22 cellular contexts compared by ENCODE assay signal in genomic region chr2:48715956-48716355, GRCh38. TPM values are rescaled to one million over a fixed set of nuclear protein-coding genes. Genes with fewer than 3 reads are reported as not detected.
DNase-seq lines count a peak whose midpoint lies in the region; ATAC-seq and TF ChIP-seq lines count a peak whose summit lies in the region.
"Had no signal": no experiment of that assay in that cellular context is flagged by ENCODE, and none has a peak within 500 bp of the region (broad histone marks: within the 10 kb centered on the region; RNA-seq: fewer than 3 reads in every experiment).

No MANE protein-coding gene starts in this region.

- H3K27me3 ChIP-seq in A673 (replicated peaks; ENCODE audit: insufficient read depth, low read depth, low read length, poor library complexity): no peaks in the 10 kb centered on the region
- H3K27me3 ChIP-seq in colonic mucosa: no peaks in the 10 kb centered on the region
- H3K27me3 ChIP-seq in right cardiac atrium (ENCODE audit: control insufficient read depth, insufficient read depth): no peaks in the 10 kb centered on the region
- no peaks in the 10 kb centered on the region for H3K27me3 ChIP-seq in HAP-1 (ENCODE audit: low read depth)
- H3K27me3 ChIP-seq: adrenal gland; BLaER1 treated with 17β-estradiol and CSF1 and Interleukin-3, amounts not matched to agents 10 nM and 100 nM; suprapubic skin had no signal

- in situ Hi-C loops in HAP-1 (cut with MboI; ENCODE audit: low sequenced_read_pairs): no loop called here

- CTCF ChIA-PET in A673 (lab: Charles Lee) (no interaction called here), WTC11 (lab: Charles Lee) (interaction anchor here (0.9 to 1.1 kb wide), 2 partner anchors 116 to 127 kb away, joined by 3 read pairs; no protein-coding TSS in a partner anchor)

- H3K4me3 ChIP-seq in A673 (ENCODE audit: low read depth, low read length, poor library complexity, severe bottlenecking) (no peak overlapping the region), colonic mucosa (no peak overlapping the region), right cardiac atrium (ENCODE audit: low read length) (no peak overlapping the region), HAP-1 (no peak overlapping the region)
- H3K4me3 ChIP-seq: A549; adrenal gland; BLaER1 treated with 17β-estradiol and CSF1 and Interleukin-3, amounts not matched to agents 10 nM and 100 nM; suprapubic skin had no signal

- intact Hi-C loops in A673 (cut with micrococcal nuclease; ENCODE audit: unreplicated experiment) (no loop called here), colonic mucosa (cut with DNase I) (no loop called here), right cardiac atrium (cut with DNase I) (no loop called here)

- no peaks in the 10 kb centered on the region for H3K36me3 Mint-ChIP-seq in WTC11

- H3K9me3 ChIP-seq in A673 (ENCODE audit: low read depth, low read length, poor library complexity, severe bottlenecking) (no peaks in the 10 kb centered on the region), colonic mucosa (no peaks in the 10 kb centered on the region), right cardiac atrium (ENCODE audit: control insufficient read depth, low read length) (no peaks in the 10 kb centered on the region), HAP-1 (no peaks in the 10 kb centered on the region; the same call in 1 of the 2 replicates)
- H3K9me3 ChIP-seq: A549; adrenal gland; BLaER1 treated with 17β-estradiol and CSF1 and Interleukin-3, amounts not matched to agents 10 nM and 100 nM; suprapubic skin had no signal

- H3K9ac ChIP-seq in colonic mucosa (ENCODE audit: low read depth in 2 of 2, low read length in 2 of 2): no peak overlapping the region
- H3K9ac ChIP-seq: BLaER1 treated with 17β-estradiol and CSF1 and Interleukin-3, amounts not matched to agents 10 nM and 100 nM had no signal

- H3K36me3 ChIP-seq in A673 (ENCODE audit: insufficient read depth, low read length, poor library complexity, severe bottlenecking) (no peaks in the 10 kb centered on the region), colonic mucosa (no peaks in the 10 kb centered on the region), HAP-1 (replicated peaks) (no peaks in the 10 kb centered on the region)
- H3K36me3 ChIP-seq: adrenal gland; BLaER1 treated with 17β-estradiol and CSF1 and Interleukin-3, amounts not matched to agents 10 nM and 100 nM; suprapubic skin had no signal

- POLR2A ChIA-PET in A673 (lab: Charles Lee; ENCODE audit: low non-redundant PET): interaction anchor here (0.6 kb wide), 1 partner anchor 209 kb away, joined by 4 read pairs; no protein-coding TSS in a partner anchor
- POLR2A ChIA-PET in WTC11 (lab: Charles Lee): interaction anchor here (1.0 kb wide), 1 partner anchor 16 kb away, joined by 3 read pairs; no protein-coding TSS in a partner anchor

- DNase-seq in A673 (ENCODE audit: low spot score) (peak; percentile 59), NCI-H2171 (lab: John Stamatoyannopoulos, UW) (peak; percentile 15), colonic mucosa (no peak), left kidney (ENCODE audit: low read depth, low spot score) (peak; percentile 15), WTC11 (ENCODE audit: low spot score) (no peak), right cardiac atrium (no peak), HAP-1 (ENCODE audit: low spot score in 2 of 2) (no peak)
- DNase-seq: activated CD4-positive, alpha-beta memory T cell treated with anti-CD3 and anti-CD28 coated beads, Interleukin-2, amount 10 ng/mL, durations not matched to agents 7 days and 5 days; activated CD4-positive, CD25-positive, alpha-beta regulatory T cell; activated gamma-delta T cell; activated T-cell treated with anti-CD3 and anti-CD28 coated beads for 4 hours; central memory CD4-positive, alpha-beta T cell; GF-D8; NCI-H2029; NCI-H510A treated with DMSO at 0.1 percent for 48 hours; RPMI8226; T1000 had no signal

- H3K27ac ChIP-seq in A673 (ENCODE audit: low read depth, low read length, poor library complexity, severe bottlenecking) (no peak overlapping the region), colonic mucosa (peak overlapping the region; percentile 30), right cardiac atrium (ENCODE audit: low read length) (no peak overlapping the region)
- H3K27ac ChIP-seq: A549; adrenal gland; BLaER1 treated with 17β-estradiol and CSF1 and Interleukin-3, amounts not matched to agents 10 nM and 100 nM; suprapubic skin had no signal

- no peak overlapping the region for H3K27ac Mint-ChIP-seq in WTC11
- H3K27ac Mint-ChIP-seq: activated CD4-positive, alpha-beta memory T cell treated with anti-CD3 and anti-CD28 coated beads, Interleukin-2, amount 10 ng/mL, durations not matched to agents 7 days and 5 days had no signal

- WGBS in right cardiac atrium: 71% methylated on average over 1 of the region's 1 CpG

- H3K4me1 ChIP-seq in A673 (ENCODE audit: insufficient read depth, low read length, poor library complexity, severe bottlenecking) (peaks cover 35% of the 10 kb centered on the region), colonic mucosa (peaks cover 4% of the 10 kb centered on the region), right cardiac atrium (ENCODE audit: control insufficient read depth, insufficient read depth, low read length) (peaks cover 2% of the 10 kb centered on the region), HAP-1 (no peaks in the 10 kb centered on the region)
- H3K4me1 ChIP-seq: A549, adrenal gland, suprapubic skin had no signal

- TF ChIP-seq CTCF in A673 (conservative IDR thresholded peaks at IDR 0.05; ENCODE audit: low read depth, low read length): no peak
- TF ChIP-seq CTCF in colonic mucosa (IDR thresholded peaks at IDR 0.05): no peak
- no peak for TF ChIP-seq CTCF in WTC11 (IDR thresholded peaks at IDR 0.05)

- no peaks in the 10 kb centered on the region for H3K27me3 Mint-ChIP-seq in WTC11 (ENCODE audit: low read depth)

- H3K4me3 Mint-ChIP-seq in WTC11: no peak overlapping the region
- H3K4me3 Mint-ChIP-seq: activated CD4-positive, alpha-beta memory T cell treated with anti-CD3 and anti-CD28 coated beads, Interleukin-2, amount 10 ng/mL, durations not matched to agents 7 days and 5 days had no signal

- ATAC-seq in WTC11: no peak
- no peak for ATAC-seq in HG02938 (IDR thresholded peaks at IDR 0.05; ENCODE audit: unreplicated experiment)
- no peak for ATAC-seq in right cardiac atrium
- ATAC-seq: A549 had no signal

- H3K9me3 Mint-ChIP-seq in WTC11: no peaks in the 10 kb centered on the region; the same call in 1 of the 2 replicates
- H3K9me3 Mint-ChIP-seq: activated CD4-positive, alpha-beta memory T cell treated with anti-CD3 and anti-CD28 coated beads, Interleukin-2, amount 10 ng/mL, durations not matched to agents 7 days and 5 days had no signal

- peaks cover 27% of the 10 kb centered on the region for H3K4me1 Mint-ChIP-seq in WTC11
- H3K4me1 Mint-ChIP-seq: activated CD4-positive, alpha-beta memory T cell treated with anti-CD3 and anti-CD28 coated beads, Interleukin-2, amount 10 ng/mL, durations not matched to agents 7 days and 5 days had no signal

- no TSS peak for BruUV-seq in A673 (replicated peaks; lab: Mats Ljungman, UMichigan)

TF ChIP-seq in WTC11, 78 proteins besides CTCF, POLR2A, EP300 and RAD21:
- TF ChIP-seq PRDM15 (CRISPR knock-in tag; IDR thresholded peaks at IDR 0.05) (no peak), PRRX2 (CRISPR knock-in tag; IDR thresholded peaks at IDR 0.05) (no peak)
TF ChIP-seq in WTC11: peak in this region for 0.

RNA-seq across cellular contexts. Expression of gene LHCGR, which starts 39.6 kb away (rescaled TPM):
- not detected in 2 replicates for total RNA-seq in A673 (2021)
- total RNA-seq in colonic mucosa: not detected
- total RNA-seq in WTC11 (2021): 0.21 to 0.34 TPM (median 0.31 TPM) in 3 replicates
- not detected for total RNA-seq in right cardiac atrium
- polyA plus RNA-seq in right cardiac atrium: 0.07 TPM
- total RNA-seq: activated CD4-positive, alpha-beta memory T cell treated with anti-CD3 and anti-CD28 coated beads, Interleukin-2, amount 10 ng/mL, durations not matched to agents 7 days and 5 days; suprapubic skin had no signal
- polyA plus RNA-seq: A549 had no signal

Comparison
In these comparisons a context has a peak if more than half of its experiments do, and no peak if none do; other contexts are left out.
1. DNase-seq: peak in A673 (single experiment), NCI-H2171 (single experiment) and left kidney (single experiment); none in colonic mucosa (single experiment), WTC11 (single experiment), right cardiac atrium (0 of 3) and HAP-1 (0 of 2).